ENCODE assay signal across 20 cellular contexts in genomic region chr3:171673951-171674350, GRCh38.
DNase-seq lines count a peak whose midpoint lies in the region; ATAC-seq, FAIRE-seq and TF ChIP-seq lines count a peak whose summit lies in the region.
"Had no signal": no experiment of that assay in that cellular context is flagged by ENCODE, and none has a peak within 500 bp of the region (broad histone marks: within the 10 kb centered on the region; RNA-seq: fewer than 3 reads in every experiment).

No MANE protein-coding gene starts in this region.

- no peaks in the 10 kb centered on the region for H3K4me1 Mint-ChIP-seq in activated CD8-positive, alpha-beta T cell treated with anti-CD3 and anti-CD28 coated beads, Interleukin-2, amount 10 ng/mL, durations not matched to agents 7 days and 5 days (ENCODE audit: low read depth)

- H3F3A ChIP-seq in Loucy (ENCODE audit: low read depth), result no peaks in the 10 kb centered on the region

- no peaks in the 10 kb centered on the region for H4K20me1 ChIP-seq in Loucy (ENCODE audit: insufficient read depth, low read length, poor library complexity, severe bottlenecking)

- WGBS in heart right ventricle, 2 donors, result 54 to 70% methylated on average over 1 of the region's 1 CpG

- CTCF ChIA-PET in activated CD8-positive, alpha-beta T cell treated with anti-CD3 and anti-CD28 coated beads, Interleukin-2, amount 10 ng/mL, durations not matched to agents 7 days and 5 days (lab: Charles Lee), result no interaction called here

- peak; percentile 35 for FAIRE-seq in kidney (lab: Jason Lieb, UNC)
- FAIRE-seq: A204.1, D721Med, HTR-8/SVneo, RCC 7860 had no signal

- peaks cover 7% of the 10 kb centered on the region for H3K27me3 Mint-ChIP-seq in activated CD8-positive, alpha-beta T cell treated with anti-CD3 and anti-CD28 coated beads, Interleukin-2, amount 10 ng/mL, durations not matched to agents 7 days and 5 days (ENCODE audit: low read depth)

- ATAC-seq in heart right ventricle, result peak in 6 of 8 donors; percentile 25 to 76 (median 69)
- ATAC-seq in activated CD8-positive, alpha-beta T cell treated with anti-CD3 and anti-CD28 coated beads, Interleukin-2, amount 10 ng/mL, durations not matched to agents 7 days and 5 days, result no peak
- ATAC-seq: GM23338 had no signal

- no peak for TF ChIP-seq CTCF in Loucy (conservative IDR thresholded peaks at IDR 0.05; ENCODE audit: low read length)
- TF ChIP-seq CTCF in heart right ventricle (IDR thresholded peaks at IDR 0.05), result no peak
- no peak for TF ChIP-seq CTCF in kidney (IDR thresholded peaks at IDR 0.05; ENCODE audit: borderline replicate concordance, extremely low read depth, insufficient read depth)

- no peaks in the 10 kb centered on the region for H3K9me2 ChIP-seq in Loucy (replicated peaks; ENCODE audit: low read depth, low read length)

- intact Hi-C loops in heart right ventricle (cut with DNase I), result no loop called here
- intact Hi-C loops in kidney (cut with DNase I), result no loop called here

- H3K27ac ChIP-seq in heart right ventricle (peak overlapping the region in 9 of 10 donors; percentile 8 to 72 (median 34)), kidney (ENCODE audit: low read depth in 2 of 2, low read length in 2 of 2) (peak overlapping the region; percentile 65 to 68)
- H3K27ac ChIP-seq: C4-2B, KMS-11 had no signal

- no peak overlapping the region for H3K9ac ChIP-seq in Loucy (ENCODE audit: low read depth, low read length, poor library complexity, severe bottlenecking)
- H3K9ac ChIP-seq in kidney (ENCODE audit: low read length in 2 of 2), result no peak overlapping the region
- H3K9ac ChIP-seq: KMS-11 had no signal

- H3K4me1 ChIP-seq in Loucy (ENCODE audit: insufficient read depth, low read length, poor library complexity, severe bottlenecking) (no peaks in the 10 kb centered on the region), heart right ventricle (peaks cover 0 to 19% (median 3%) of the 10 kb centered on the region in 9 donors), kidney (ENCODE audit: control insufficient read depth in 1 of 2, insufficient read depth in 1 of 2, low read depth in 1 of 2, low read length in 2 of 2) (peaks cover 0 to 19% of the 10 kb centered on the region in 2 donors)

- H3K36me3 ChIP-seq in Loucy (ENCODE audit: insufficient read depth, low read length) (no peaks in the 10 kb centered on the region), heart right ventricle (peaks cover 0 to 76% (median 7%) of the 10 kb centered on the region in 9 donors), kidney (ENCODE audit: control insufficient read depth in 1 of 2, insufficient read depth in 2 of 2, low read length in 2 of 2) (no peaks in the 10 kb centered on the region)

- no peaks in the 10 kb centered on the region for H3K36me3 Mint-ChIP-seq in activated CD8-positive, alpha-beta T cell treated with anti-CD3 and anti-CD28 coated beads, Interleukin-2, amount 10 ng/mL, durations not matched to agents 7 days and 5 days (ENCODE audit: low read depth)

- no peak overlapping the region for H3K4me2 ChIP-seq in Loucy (ENCODE audit: low read depth, low read length, poor library complexity, severe bottlenecking)
- H3K4me2 ChIP-seq: GM23338, KMS-11 had no signal

- H3K27ac Mint-ChIP-seq in activated CD8-positive, alpha-beta T cell treated with anti-CD3 and anti-CD28 coated beads, Interleukin-2, amount 10 ng/mL, durations not matched to agents 7 days and 5 days, result no peak overlapping the region
- H3K27ac Mint-ChIP-seq: GM23338 had no signal

- no peak overlapping the region for H3K4me3 Mint-ChIP-seq in activated CD8-positive, alpha-beta T cell treated with anti-CD3 and anti-CD28 coated beads, Interleukin-2, amount 10 ng/mL, durations not matched to agents 7 days and 5 days
- H3K4me3 Mint-ChIP-seq: GM23338 had no signal

- POLR2A ChIA-PET in activated CD8-positive, alpha-beta T cell treated with anti-CD3 and anti-CD28 coated beads, Interleukin-2, amount 10 ng/mL, durations not matched to agents 7 days and 5 days (lab: Charles Lee), result no interaction called here

- H3K9me3 Mint-ChIP-seq in activated CD8-positive, alpha-beta T cell treated with anti-CD3 and anti-CD28 coated beads, Interleukin-2, amount 10 ng/mL, durations not matched to agents 7 days and 5 days (ENCODE audit: insufficient read depth), result no peaks in the 10 kb centered on the region
- H3K9me3 Mint-ChIP-seq: GM23338 had no signal

- H3K79me2 ChIP-seq in Loucy (ENCODE audit: insufficient read depth, low read length), result no peaks in the 10 kb centered on the region

- H3K9me3 ChIP-seq in Loucy (ENCODE audit: insufficient read depth, low read depth, low read length), result no peaks in the 10 kb centered on the region
- H3K9me3 ChIP-seq in heart right ventricle, result no peaks in the 10 kb centered on the region
- H3K9me3 ChIP-seq in kidney (ENCODE audit: control insufficient read depth in 1 of 2, low read length in 2 of 2), result no peaks in the 10 kb centered on the region

- H3K27me3 ChIP-seq in Loucy (ENCODE audit: insufficient read depth, low read length, poor library complexity, severe bottlenecking) (no peaks in the 10 kb centered on the region), heart right ventricle (no peaks in the 10 kb centered on the region)

- H3K4me3 ChIP-seq in Loucy (ENCODE audit: low read length, poor library complexity, severe bottlenecking), result no peak overlapping the region
- H3K4me3 ChIP-seq in heart right ventricle, result no peak overlapping the region
- no peak overlapping the region for H3K4me3 ChIP-seq in kidney (ENCODE audit: low read length in 2 of 2)
- H3K4me3 ChIP-seq: GM23338 had no signal

- peak overlapping the region; percentile 70 for H2AFZ ChIP-seq in Loucy (ENCODE audit: low read length)
- H2AFZ ChIP-seq: GM23338 had no signal

- no peak for DNase-seq in heart right ventricle
- no peak for DNase-seq in kidney
- DNase-seq in renal cortical epithelial cell (ENCODE audit: low read depth), result peak; percentile 59
- no peak for DNase-seq in NCI-H2196 (lab: John Stamatoyannopoulos, UW; ENCODE audit: unreplicated experiment)
- no peak for DNase-seq in CD1c-positive myeloid dendritic cell (ENCODE audit: extremely low spot score)
- DNase-seq in activated CD8-positive, alpha-beta T cell treated with anti-CD3 and anti-CD28 coated beads, Interleukin-2, amount 10 ng/mL, durations not matched to agents 7 days and 5 days, result no peak
- DNase-seq: DMS53, HCEC 1CT, NCI-H1105, NCI-H2029 treated with DMSO at 0.1 percent for 48 hours, NCI-H2171, NCI-H526 had no signal
